ENCODE assay signal across 20 cellular contexts in the genomic region with DNA sequence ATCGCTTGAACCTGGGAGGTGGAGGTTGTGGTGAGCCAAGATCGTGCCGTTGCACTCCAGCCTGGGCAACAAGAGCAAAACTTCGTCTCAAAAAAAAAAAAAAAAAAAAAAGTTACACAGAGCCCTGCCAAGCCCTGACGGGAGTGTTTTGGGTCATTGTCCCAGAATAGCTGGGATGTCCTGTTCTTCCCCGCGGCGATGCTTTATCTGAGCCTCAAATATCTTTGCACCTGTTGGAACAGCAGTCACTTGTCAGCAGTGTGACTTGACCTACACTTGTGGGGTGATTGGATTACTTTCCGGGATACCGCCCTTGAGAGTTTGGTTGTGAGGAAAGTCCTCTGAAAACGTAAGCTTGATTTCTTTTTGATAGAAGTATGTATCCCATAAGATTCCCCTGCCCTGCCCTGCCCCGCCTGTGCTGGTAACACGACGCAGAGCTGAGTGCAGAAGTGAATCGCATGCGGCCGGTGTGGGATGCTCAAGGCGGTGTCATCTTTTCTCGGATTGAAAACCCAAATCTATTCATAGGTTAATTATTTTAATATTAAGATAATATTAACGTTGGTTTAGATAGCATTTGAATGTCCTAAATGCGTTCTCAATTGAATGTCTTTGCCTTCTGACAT.
"Had no signal": no experiment of that assay in that cellular context is flagged by ENCODE, and none has a peak within 500 bp of the region (broad histone marks: within the 10 kb centered on the region; RNA-seq: fewer than 3 reads in every experiment).

No MANE protein-coding gene starts in this region.

- H3K4me1 ChIP-seq: lower lobe of right lung, parathyroid adenoma, transverse colon, uterus had no signal

- H3K36me3 ChIP-seq: transverse colon, uterus had no signal

- H3K27ac ChIP-seq: lower lobe of right lung, parathyroid adenoma, transverse colon, uterus had no signal

- H3K4me3 Mint-ChIP-seq: activated CD4-positive, alpha-beta memory T cell treated with anti-CD3 and anti-CD28 coated beads for 36 hours; activated naive CD4-positive, alpha-beta T cell treated with anti-CD3 and anti-CD28 coated beads, Interleukin-2, amount 10 ng/mL, durations not matched to agents 7 days and 5 days; activated naive CD8-positive, alpha-beta T cell treated with anti-CD3 and anti-CD28 coated beads, Interleukin-2, amount 50 U/mL, for 24 hours; natural killer cell; stimulated activated naive B cell treated with anti-CD40 and anti-IgM and Interleukin-4, amounts not matched to agents 10 μg/mL and 1 μg/mL and 100 μg/mL, for 72 hours; T-helper 1 cell treated with Interleukin-12 subunit alpha and Interleukin-12 subunit beta and Interleukin-4 antibody, amounts not matched to agents 30 μg/mL and 1 μg/mL, for 36 hours had no signal

- H3K9me3 Mint-ChIP-seq: activated CD4-positive, alpha-beta memory T cell treated with anti-CD3 and anti-CD28 coated beads for 36 hours; activated naive CD8-positive, alpha-beta T cell treated with anti-CD3 and anti-CD28 coated beads, Interleukin-2, amount 50 U/mL, for 24 hours; natural killer cell had no signal

- H3K9me3 ChIP-seq: lower lobe of right lung, transverse colon, uterus had no signal

- H3K27ac Mint-ChIP-seq: activated naive CD4-positive, alpha-beta T cell treated with anti-CD3 and anti-CD28 coated beads, Interleukin-2, amount 10 ng/mL, durations not matched to agents 7 days and 5 days; activated naive CD8-positive, alpha-beta T cell treated with anti-CD3 and anti-CD28 coated beads, Interleukin-2, amount 50 U/mL, for 24 hours; natural killer cell; stimulated activated naive B cell treated with anti-CD40 and anti-IgM and Interleukin-4, amounts not matched to agents 10 μg/mL and 1 μg/mL and 100 μg/mL, for 72 hours; T-helper 1 cell treated with Interleukin-12 subunit alpha and Interleukin-12 subunit beta and Interleukin-4 antibody, amounts not matched to agents 30 μg/mL and 1 μg/mL, for 36 hours had no signal

- ATAC-seq: activated naive CD8-positive, alpha-beta T cell treated with anti-CD3 and anti-CD28 coated beads, Interleukin-2, amount 50 U/mL, for 24 hours; sciatic nerve; stimulated activated naive B cell treated with anti-CD40 and anti-IgM and Interleukin-4, amounts not matched to agents 10 μg/mL and 1 μg/mL and 100 μg/mL, for 72 hours had no signal

- H3K4me1 Mint-ChIP-seq: natural killer cell had no signal

- H3K4me3 ChIP-seq: lower lobe of right lung, transverse colon, uterus had no signal

- H3K36me3 Mint-ChIP-seq: natural killer cell had no signal

- DNase-seq: activated CD4-positive, alpha-beta memory T cell treated with anti-CD3 and anti-CD28 coated beads for 36 hours; activated CD4-positive, alpha-beta T cell treated with anti-CD3 and anti-CD28 coated beads for 4 hours; activated CD4-positive, CD25-positive, alpha-beta regulatory T cell; activated effector memory CD4-positive, alpha-beta T cell treated with anti-CD3 and anti-CD28 coated beads, Interleukin-2, amount 50 U/mL, for 16 hours; activated naive CD4-positive, alpha-beta T cell treated with anti-CD3 and anti-CD28 coated beads, Interleukin-2, amount 10 ng/mL, durations not matched to agents 7 days and 5 days; activated naive CD8-positive, alpha-beta T cell treated with anti-CD3 and anti-CD28 coated beads, Interleukin-2, amount 50 U/mL, for 24 hours; activated T-cell treated with anti-CD3 and anti-CD28 coated beads, Interleukin-2, amount 50 U/mL, for 48 hours; foreskin fibroblast; hypothalamus; lower lobe of right lung; mesendoderm; natural killer cell; stimulated activated CD4-positive, alpha-beta T cell treated with anti-CD3 and anti-CD28 coated beads, Interleukin-2, amount 100 ng/mL, for 48 hours; stimulated activated CD8-positive, alpha-beta memory T cell treated with anti-CD3 and anti-CD28 coated beads, Interleukin-4, amount 100 ng/mL, for 48 hours; stimulated activated naive B cell treated with anti-CD40 and anti-IgM and Interleukin-4, amounts not matched to agents 10 μg/mL and 1 μg/mL and 100 μg/mL, for 72 hours; transverse colon; uterus had no signal

- H3K27me3 ChIP-seq: transverse colon, uterus had no signal

- H3K27me3 Mint-ChIP-seq: activated CD4-positive, alpha-beta memory T cell treated with anti-CD3 and anti-CD28 coated beads for 36 hours; activated naive CD4-positive, alpha-beta T cell treated with anti-CD3 and anti-CD28 coated beads, Interleukin-2, amount 10 ng/mL, durations not matched to agents 7 days and 5 days; activated naive CD8-positive, alpha-beta T cell treated with anti-CD3 and anti-CD28 coated beads, Interleukin-2, amount 50 U/mL, for 24 hours; stimulated activated naive B cell treated with anti-CD40 and anti-IgM and Interleukin-4, amounts not matched to agents 10 μg/mL and 1 μg/mL and 100 μg/mL, for 72 hours had no signal
